In the genomic region with DNA sequence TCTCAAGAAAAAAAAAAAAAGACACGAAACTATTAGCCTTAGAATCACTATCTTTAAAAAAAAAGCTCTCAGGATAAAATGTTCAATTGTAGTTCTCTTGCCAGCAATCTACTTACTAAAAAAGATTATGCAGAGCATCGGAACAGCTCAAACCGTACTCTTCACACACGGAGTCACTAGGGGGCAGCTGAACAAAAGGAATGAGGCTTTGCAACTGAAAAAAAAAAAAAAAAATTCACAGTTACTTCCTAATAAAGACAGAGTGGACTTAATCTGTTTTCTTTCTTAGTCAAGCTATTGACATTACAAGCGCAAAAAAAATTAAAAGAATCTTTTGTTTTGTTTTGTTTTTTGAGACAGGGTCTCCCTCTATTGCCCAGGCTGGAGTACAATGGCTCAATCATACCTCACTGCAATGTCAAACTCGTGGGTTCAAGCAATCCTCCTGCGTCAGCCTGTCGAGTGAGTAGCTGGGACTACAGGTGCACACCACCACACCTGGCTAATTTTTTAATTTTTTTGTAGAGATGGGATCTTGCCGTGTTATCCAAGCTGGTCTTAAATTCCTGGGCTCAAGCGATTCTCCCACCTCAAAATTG, we compare ENCODE assay signal across 8 cellular contexts. TPM values are rescaled to one million over a fixed set of nuclear protein-coding genes. Genes with fewer than 3 reads are reported as not detected.
DNase-seq lines count a peak whose midpoint lies in the region; ATAC-seq and TF ChIP-seq lines count a peak whose summit lies in the region.

No MANE protein-coding gene starts in this region.

- intact Hi-C loops in adrenal gland (cut with DNase I) (loop anchor here in 1 of 2 donors (10.0 kb wide), 2 partner anchors 47 to 143 kb away; no protein-coding TSS in a partner anchor), heart left ventricle (cut with DNase I) (loop anchor here in 7 of 10 donors (5.0 to 10.0 kb wide), 6 partner anchors 325 to 440 kb away; no protein-coding TSS in a partner anchor)

- no peak overlapping the region for H3K27ac ChIP-seq in adrenal gland
- H3K27ac ChIP-seq in heart left ventricle = no peak overlapping the region

- H3K4me3 ChIP-seq in adrenal gland (no peak overlapping the region), heart left ventricle (no peak overlapping the region), retinal pigment epithelial cell (ENCODE audit: low read length) (no peak overlapping the region)

- H3K4me1 ChIP-seq in adrenal gland (replicated peaks in 1 of 2) = no peaks in the 10 kb centered on the region
- peaks cover 0 to 3% (median 0%) of the 10 kb centered on the region in 12 donors for H3K4me1 ChIP-seq in heart left ventricle

- H3K27me3 ChIP-seq in adrenal gland = no peaks in the 10 kb centered on the region
- H3K27me3 ChIP-seq in heart left ventricle = no peaks in the 10 kb centered on the region

- H3K36me3 ChIP-seq in adrenal gland (replicated peaks in 1 of 2) (peaks cover 0 to 68% of the 10 kb centered on the region in 2 donors), heart left ventricle (peaks cover 0 to 99% (median 87%) of the 10 kb centered on the region in 9 donors)

- TF ChIP-seq POLR2A in adrenal gland (IDR thresholded peaks at IDR 0.05) (no peak), heart left ventricle (IDR thresholded peaks at IDR 0.05) (no peak)

- DNase-seq in DMS79 treated with DMSO at 0.1 percent for 48 hours (lab: John Stamatoyannopoulos, UW) (peak; percentile 67), OCI-M1 (lab: John Stamatoyannopoulos, UW) (peak; percentile 67), adrenal gland (peak; percentile 56 to 81 (median 67)), heart left ventricle (peak in 4 of 5 donors; percentile 24 to 45 (median 35)), retinal pigment epithelial cell (ENCODE audit: low read depth) (peak; percentile 51)

- TF ChIP-seq EP300 in Ishikawa (IDR thresholded peaks at IDR 0.05; ENCODE audit: borderline replicate concordance) = no peak

- 52 to 54% (median 52%) methylated on average over 10 of the region's 10 CpGs for WGBS in adrenal gland, 4 donors
- WGBS in heart left ventricle, 4 donors = 55 to 60% (median 58%) methylated on average over 10 of the region's 10 CpGs

- peak in 3 of 4 donors; percentile 70 to 76 (median 71) for ATAC-seq in heart left ventricle
- ATAC-seq in GM18873 (IDR thresholded peaks at IDR 0.05; ENCODE audit: low FRiP score, unreplicated experiment) = no peak
- ATAC-seq in GM19351 (IDR thresholded peaks at IDR 0.05; ENCODE audit: unreplicated experiment) = no peak

- peak; percentile 41 to 83 (median 62) for TF ChIP-seq CTCF in adrenal gland (IDR thresholded peaks at IDR 0.05)
- peak; percentile 31 to 79 (median 66) for TF ChIP-seq CTCF in heart left ventricle (IDR thresholded peaks at IDR 0.05)
- TF ChIP-seq CTCF in retinal pigment epithelial cell (conservative IDR thresholded peaks at IDR 0.05; ENCODE audit: low read depth, low read length) = peak; percentile 76

- TF ChIP-seq RAD21 in Ishikawa (IDR thresholded peaks at IDR 0.05; ENCODE audit: low read depth) = peak; percentile 84

- H3K9me3 ChIP-seq in adrenal gland (replicated peaks in 1 of 3) (no peaks in the 10 kb centered on the region), heart left ventricle (no peaks in the 10 kb centered on the region)

TF ChIP-seq in Ishikawa, 13 proteins besides CTCF, POLR2A, EP300 and RAD21:
- TF ChIP-seq TAF1 (IDR thresholded peaks at IDR 0.05; ENCODE audit: low read depth) (no peak), YY1 (IDR thresholded peaks at IDR 0.05; ENCODE audit: low read depth) (no peak), MAX (IDR thresholded peaks at IDR 0.05) (no peak), NFIC (IDR thresholded peaks at IDR 0.05) (no peak), TCF12 (IDR thresholded peaks at IDR 0.05; ENCODE audit: low read depth) (no peak), EGR1 (IDR thresholded peaks at IDR 0.05) (no peak), CEBPB (IDR thresholded peaks at IDR 0.05) (no peak), CREB1 (IDR thresholded peaks at IDR 0.05; ENCODE audit: low read depth) (no peak), FOXM1 (IDR thresholded peaks at IDR 0.05; ENCODE audit: borderline replicate concordance, low read depth) (no peak)
- TF ChIP-seq, protein P1, sequence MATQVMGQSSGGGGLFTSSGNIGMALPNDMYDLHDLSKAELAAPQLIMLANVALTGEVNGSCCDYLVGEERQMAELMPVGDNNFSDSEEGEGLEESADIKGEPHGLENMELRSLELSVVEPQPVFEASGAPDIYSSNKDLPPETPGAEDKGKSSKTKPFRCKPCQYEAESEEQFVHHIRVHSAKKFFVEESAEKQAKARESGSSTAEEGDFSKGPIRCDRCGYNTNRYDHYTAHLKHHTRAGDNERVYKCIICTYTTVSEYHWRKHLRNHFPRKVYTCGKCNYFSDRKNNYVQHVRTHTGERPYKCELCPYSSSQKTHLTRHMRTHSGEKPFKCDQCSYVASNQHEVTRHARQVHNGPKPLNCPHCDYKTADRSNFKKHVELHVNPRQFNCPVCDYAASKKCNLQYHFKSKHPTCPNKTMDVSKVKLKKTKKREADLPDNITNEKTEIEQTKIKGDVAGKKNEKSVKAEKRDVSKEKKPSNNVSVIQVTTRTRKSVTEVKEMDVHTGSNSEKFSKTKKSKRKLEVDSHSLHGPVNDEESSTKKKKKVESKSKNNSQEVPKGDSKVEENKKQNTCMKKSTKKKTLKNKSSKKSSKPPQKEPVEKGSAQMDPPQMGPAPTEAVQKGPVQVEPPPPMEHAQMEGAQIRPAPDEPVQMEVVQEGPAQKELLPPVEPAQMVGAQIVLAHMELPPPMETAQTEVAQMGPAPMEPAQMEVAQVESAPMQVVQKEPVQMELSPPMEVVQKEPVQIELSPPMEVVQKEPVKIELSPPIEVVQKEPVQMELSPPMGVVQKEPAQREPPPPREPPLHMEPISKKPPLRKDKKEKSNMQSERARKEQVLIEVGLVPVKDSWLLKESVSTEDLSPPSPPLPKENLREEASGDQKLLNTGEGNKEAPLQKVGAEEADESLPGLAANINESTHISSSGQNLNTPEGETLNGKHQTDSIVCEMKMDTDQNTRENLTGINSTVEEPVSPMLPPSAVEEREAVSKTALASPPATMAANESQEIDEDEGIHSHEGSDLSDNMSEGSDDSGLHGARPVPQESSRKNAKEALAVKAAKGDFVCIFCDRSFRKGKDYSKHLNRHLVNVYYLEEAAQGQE (IDR thresholded peaks at IDR 0.05; ENCODE audit: low read depth) = no peak
- TF ChIP-seq, protein P2, sequence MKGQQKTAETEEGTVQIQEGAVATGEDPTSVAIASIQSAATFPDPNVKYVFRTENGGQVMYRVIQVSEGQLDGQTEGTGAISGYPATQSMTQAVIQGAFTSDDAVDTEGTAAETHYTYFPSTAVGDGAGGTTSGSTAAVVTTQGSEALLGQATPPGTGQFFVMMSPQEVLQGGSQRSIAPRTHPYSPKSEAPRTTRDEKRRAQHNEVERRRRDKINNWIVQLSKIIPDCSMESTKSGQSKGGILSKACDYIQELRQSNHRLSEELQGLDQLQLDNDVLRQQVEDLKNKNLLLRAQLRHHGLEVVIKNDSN (IDR thresholded peaks at IDR 0.05) = no peak

RNA-seq across cellular contexts. Expression of gene PMS2, which starts 11.5 kb away (rescaled TPM):
- 10 to 100 TPM in 7 of 8 donors, 1 to 10 TPM in 1; 7.3 to 15.3 (median 14.2) TPM for total RNA-seq in adrenal gland
- polyA plus RNA-seq in adrenal gland = 10 to 100 TPM in 1 of 3 donors, 1 to 10 TPM in 2; 4.7 to 13.6 (median 6.4) TPM
- total RNA-seq in heart left ventricle = 10 to 100 TPM in 1 of 9 donors, 1 to 10 TPM in 8; 4.4 to 10.5 (median 7.0) TPM
- polyA plus RNA-seq in heart left ventricle = 1 to 10 TPM; 2.4 to 3.5 TPM

RNA-seq across cellular contexts. Expression of gene AIMP2, which starts 11.8 kb away (rescaled TPM):
- 10 to 100 TPM; 27.3 to 77.5 (median 43.9) TPM for total RNA-seq in adrenal gland
- polyA plus RNA-seq in adrenal gland = 10 to 100 TPM; 10.5 to 47.1 (median 12.5) TPM
- total RNA-seq in heart left ventricle = 100 to 1,000 TPM in 1 of 9 donors, 10 to 100 TPM in 8; 40.5 to 105 (median 51.1) TPM
- polyA plus RNA-seq in heart left ventricle = 10 to 100 TPM; 25.0 to 72.3 TPM

RNA-seq across cellular contexts. Expression of gene RSPH10B, which starts 26.8 kb away (rescaled TPM):
- 1 to 10 TPM in 1 of 8 donors, under 1 TPM in 6, not detected in 1; 0.28 to 7.0 (median 0.57) TPM for total RNA-seq in adrenal gland
- under 1 TPM; 0.49 to 0.80 (median 0.67) TPM for polyA plus RNA-seq in adrenal gland
- total RNA-seq in heart left ventricle = under 1 TPM in 1 of 9 donors, not detected in 8; 0.80 TPM
- under 1 TPM in 1 of 2 donors, not detected in 1; 0.03 TPM for polyA plus RNA-seq in heart left ventricle

RNA-seq across cellular contexts. Expression of gene ANKRD61, which starts 33.9 kb away (rescaled TPM):
- total RNA-seq in adrenal gland = under 1 TPM in 1 of 8 donors, not detected in 7; 0.52 TPM
- polyA plus RNA-seq in adrenal gland = under 1 TPM in 2 of 3 donors, not detected in 1; 0.13 to 0.35 TPM
- total RNA-seq in heart left ventricle = under 1 TPM in 2 of 9 donors, not detected in 7; 0.25 to 0.28 TPM
- under 1 TPM in 1 of 2 donors, not detected in 1; 0.19 TPM for polyA plus RNA-seq in heart left ventricle

Comparison
In these comparisons a context has a peak if more than half of its experiments do, and no peak if none do; other contexts are left out.
1. ATAC-seq: peak in heart left ventricle (3 of 4); none in GM18873 (single experiment) and GM19351 (single experiment).
2. Peak in every context shown above with its lines, with median percentiles within 50 percentile points of each other: DNase-seq and CTCF ChIP-seq.